Comparison of ENCODE assay signal across 8 cellular contexts in the genomic region with DNA sequence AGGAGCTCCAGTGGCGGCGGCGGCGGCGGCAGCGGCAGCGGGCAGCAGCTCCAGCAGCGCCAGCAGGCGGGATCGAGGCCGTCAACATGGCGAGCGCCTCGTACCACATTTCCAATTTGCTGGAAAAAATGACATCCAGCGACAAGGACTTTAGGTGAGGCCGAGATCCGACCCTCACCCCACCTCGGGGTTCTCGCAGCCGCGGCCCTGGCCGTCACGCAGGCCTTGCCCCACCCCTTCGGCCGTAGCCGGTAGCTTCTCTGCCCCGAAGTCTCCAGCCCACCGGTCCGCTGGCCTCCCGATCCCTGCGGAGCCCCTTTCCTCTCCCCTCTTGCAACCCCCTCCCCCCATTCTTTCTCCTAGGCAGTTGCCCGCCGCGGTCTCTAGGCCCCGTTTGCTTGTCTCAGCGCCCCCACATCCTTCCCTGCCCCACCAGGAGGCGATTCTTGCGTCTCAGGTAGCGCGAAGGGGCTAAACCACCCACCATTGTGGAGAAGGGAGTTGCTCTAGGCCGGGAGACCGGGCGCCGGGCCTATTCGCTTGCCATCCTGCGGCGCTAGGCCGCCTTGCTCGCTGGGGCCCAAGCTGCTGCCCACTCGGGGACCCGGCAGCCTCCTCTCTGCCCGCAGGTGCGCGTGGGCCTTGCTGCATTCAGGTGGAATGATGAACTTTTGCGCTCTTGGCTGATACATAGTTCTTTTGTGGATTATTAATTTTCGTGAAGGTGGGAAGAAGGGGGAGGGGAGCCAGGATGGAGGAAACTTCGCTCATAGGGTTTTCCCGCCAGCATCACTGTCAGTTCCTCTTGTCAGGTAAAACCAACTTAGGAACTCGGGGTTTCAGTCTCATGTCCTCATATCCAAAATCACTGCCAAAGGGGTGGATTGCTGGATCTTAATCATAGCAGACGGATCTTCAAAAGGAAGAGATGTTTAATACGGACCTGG. TPM values are rescaled to one million over a fixed set of nuclear protein-coding genes. Genes with fewer than 3 reads are reported as not detected.
DNase-seq lines count a peak whose midpoint lies in the region; ATAC-seq and TF ChIP-seq lines count a peak whose summit lies in the region.

No MANE protein-coding gene starts in this region.

- TF ChIP-seq CTCF in OCI-LY7 (conservative IDR thresholded peaks at IDR 0.05; ENCODE audit: low read length), result no peak; the same call in 1 of the 2 replicates
- no peak for TF ChIP-seq CTCF in foreskin keratinocyte (conservative IDR thresholded peaks at IDR 0.05)
- no peak for TF ChIP-seq CTCF in testis (IDR thresholded peaks at IDR 0.05)

- TF ChIP-seq POLR2A in testis (IDR thresholded peaks at IDR 0.05), result no peak

- BruUV-seq in OCI-LY7 (replicated peaks; lab: Mats Ljungman, UMichigan), result no TSS peak

- ATAC-seq in GM19043 (IDR thresholded peaks at IDR 0.05; ENCODE audit: low read depth, unreplicated experiment) (peak; percentile 0), HG03442 (IDR thresholded peaks at IDR 0.05; ENCODE audit: unreplicated experiment) (peak; percentile 5), foreskin keratinocyte (peak; percentile 1)

- intact Hi-C loops in OCI-LY7 (cut with micrococcal nuclease; ENCODE audit: unreplicated experiment), result loop anchor here (1.0 to 5.0 kb wide), 4 partner anchors 369 to 1138 kb away; a partner anchor contains a TSS
- intact Hi-C loops in activated T-helper 2 cell treated with anti-CD3 and anti-CD28 coated beads, Interferon-gamma antibody, Interleukin-2, Interleukin-4, amounts not matched to agents 10 μg/mL and 5 μg/mL and 100 μg/mL, durations not matched to agents 14 hours and 24 hours and 36 hours (cut with micrococcal nuclease), result loop anchor here (2.0 to 10.0 kb wide), 5 partner anchors 175 to 1539 kb away; a partner anchor contains a TSS
- intact Hi-C loops in testis (cut with DNase I; ENCODE audit: low total_unique reads), result no loop called here

- no peaks in the 10 kb centered on the region for H3K9me2 ChIP-seq in OCI-LY7 (ENCODE audit: insufficient read depth, low read length)

- H3K9me3 Mint-ChIP-seq in activated T-helper 2 cell treated with anti-CD3 and anti-CD28 coated beads, Interferon-gamma antibody, Interleukin-2, Interleukin-4, amounts not matched to agents 10 μg/mL and 5 μg/mL and 100 μg/mL, durations not matched to agents 14 hours and 24 hours and 36 hours, result no peaks in the 10 kb centered on the region

- peak overlapping the region; percentile 99 for H3K27ac Mint-ChIP-seq in activated T-helper 2 cell treated with anti-CD3 and anti-CD28 coated beads, Interferon-gamma antibody, Interleukin-2, Interleukin-4, amounts not matched to agents 10 μg/mL and 5 μg/mL and 100 μg/mL, durations not matched to agents 14 hours and 24 hours and 36 hours

- WGBS in testis, 2 donors, result 0% methylated on average over 38 to 61 of the region's 61 CpGs

- H2AFZ ChIP-seq in OCI-LY7 (ENCODE audit: low read length), result peak overlapping the region; percentile 43

- H3K27me3 ChIP-seq in BLaER1 treated with 17β-estradiol and CSF1 and Interleukin-3, amounts not matched to agents 10 nM and 100 nM, result no peaks in the 10 kb centered on the region
- no peaks in the 10 kb centered on the region for H3K27me3 ChIP-seq in foreskin keratinocyte
- no peaks in the 10 kb centered on the region for H3K27me3 ChIP-seq in testis

- H3K4me3 Mint-ChIP-seq in activated T-helper 2 cell treated with anti-CD3 and anti-CD28 coated beads, Interferon-gamma antibody, Interleukin-2, Interleukin-4, amounts not matched to agents 10 μg/mL and 5 μg/mL and 100 μg/mL, durations not matched to agents 14 hours and 24 hours and 36 hours (ENCODE audit: low read depth), result peak overlapping the region; percentile 89

- POLR2A ChIA-PET in OCI-LY7 (lab: Charles Lee), result interaction anchor here (0.6 to 3.1 kb wide), 11 partner anchors 9 to 955 kb away, joined by 3 to 15 read pairs (median 3); no protein-coding TSS in a partner anchor

- H3K4me1 ChIP-seq in BLaER1 treated with 17β-estradiol and CSF1 and Interleukin-3, amounts not matched to agents 10 nM and 100 nM, result peaks cover 18 to 49% (median 29%) of the 10 kb centered on the region in 10 experiments
- H3K4me1 ChIP-seq in OCI-LY7 (ENCODE audit: insufficient read depth, low read length, poor library complexity, severe bottlenecking) (peaks cover 39% of the 10 kb centered on the region), foreskin keratinocyte (peaks cover 21% of the 10 kb centered on the region), testis (peaks cover 17% of the 10 kb centered on the region)

- peaks cover 0 to 26% (median 23%) of the 10 kb centered on the region in 11 experiments; a peak in 16 of 22 replicates for H3K36me3 ChIP-seq in BLaER1 treated with 17β-estradiol and CSF1 and Interleukin-3, amounts not matched to agents 10 nM and 100 nM
- H3K36me3 ChIP-seq in OCI-LY7 (ENCODE audit: insufficient read depth, low read length) (peaks cover 44% of the 10 kb centered on the region), testis (ENCODE audit: low read depth, missing control alignments) (no peaks in the 10 kb centered on the region)

- peak overlapping the region; percentile 90 to 98 (median 95) for H3K27ac ChIP-seq in BLaER1 treated with 17β-estradiol and CSF1 and Interleukin-3, amounts not matched to agents 10 nM and 100 nM
- H3K27ac ChIP-seq in OCI-LY7 (ENCODE audit: low read depth, low read length, poor library complexity, severe bottlenecking) (peak overlapping the region; percentile 87), foreskin keratinocyte (peak overlapping the region; percentile 89), testis (peak overlapping the region; percentile 97 to 100)

- peaks cover 54% of the 10 kb centered on the region for H3K79me2 ChIP-seq in OCI-LY7 (ENCODE audit: insufficient read depth, low read depth, low read length)

- H4K20me1 ChIP-seq in BLaER1 treated with 17β-estradiol and CSF1 and Interleukin-3, amounts not matched to agents 10 nM and 100 nM, result peaks cover 24 to 53% (median 51%) of the 10 kb centered on the region in 11 experiments; a peak in 20 of 22 replicates
- H4K20me1 ChIP-seq in OCI-LY7 (ENCODE audit: insufficient read depth, low read length), result peaks cover 41% of the 10 kb centered on the region

- peak overlapping the region; percentile 89 to 96 (median 96) for H3K9ac ChIP-seq in BLaER1 treated with 17β-estradiol and CSF1 and Interleukin-3, amounts not matched to agents 10 nM and 100 nM

- DNase-seq in OCI-LY7 (ENCODE audit: low spot score) (peak; percentile 74), foreskin keratinocyte (peak; percentile 22 to 44), occipital lobe (lab: John Stamatoyannopoulos, UW) (peak; percentile 21), testis (peak; percentile 63)
- peak; percentile 47 for DNase-seq in activated T-helper 2 cell treated with anti-CD3 and anti-CD28 coated beads, Interferon-gamma antibody, Interleukin-2, Interleukin-4, amounts not matched to agents 10 μg/mL and 5 μg/mL and 100 μg/mL, durations not matched to agents 14 hours and 24 hours and 36 hours (ENCODE audit: low spot score)

- peaks cover 39% of the 10 kb centered on the region for H3K4me1 Mint-ChIP-seq in activated T-helper 2 cell treated with anti-CD3 and anti-CD28 coated beads, Interferon-gamma antibody, Interleukin-2, Interleukin-4, amounts not matched to agents 10 μg/mL and 5 μg/mL and 100 μg/mL, durations not matched to agents 14 hours and 24 hours and 36 hours (ENCODE audit: low read depth)

- H3K4me3 ChIP-seq in BLaER1 treated with 17β-estradiol and CSF1 and Interleukin-3, amounts not matched to agents 10 nM and 100 nM, result peak overlapping the region; percentile 82 to 98 (median 93)
- peak overlapping the region; percentile 93 for H3K4me3 ChIP-seq in OCI-LY7 (ENCODE audit: low read depth, low read length, poor library complexity, severe bottlenecking)
- H3K4me3 ChIP-seq in testis, result peak overlapping the region; percentile 86 to 90

- H3K4me2 ChIP-seq in BLaER1 treated with 17β-estradiol and CSF1 and Interleukin-3, amounts not matched to agents 10 nM and 100 nM, result peak overlapping the region; percentile 79 to 93 (median 85)
- peak overlapping the region; percentile 93 for H3K4me2 ChIP-seq in OCI-LY7 (ENCODE audit: low read length)

- CTCF ChIA-PET in OCI-LY7 (lab: Charles Lee; ENCODE audit: unreplicated experiment), result interaction anchor here (0.6 to 0.9 kb wide), 2 partner anchors 17 to 518 kb away, joined by 3 to 4 read pairs; no protein-coding TSS in a partner anchor

- peaks cover 0 to 9% (median 0%) of the 10 kb centered on the region in 11 experiments; a peak in 1 of 22 replicates for H3K9me3 ChIP-seq in BLaER1 treated with 17β-estradiol and CSF1 and Interleukin-3, amounts not matched to agents 10 nM and 100 nM (replicated peaks in 1 of 11)
- H3K9me3 ChIP-seq in OCI-LY7 (ENCODE audit: low read length), result no peaks in the 10 kb centered on the region
- H3K9me3 ChIP-seq in testis, result no peaks in the 10 kb centered on the region

- H3K36me3 Mint-ChIP-seq in activated T-helper 2 cell treated with anti-CD3 and anti-CD28 coated beads, Interferon-gamma antibody, Interleukin-2, Interleukin-4, amounts not matched to agents 10 μg/mL and 5 μg/mL and 100 μg/mL, durations not matched to agents 14 hours and 24 hours and 36 hours (ENCODE audit: low read depth), result peaks cover 24% of the 10 kb centered on the region

- no peaks in the 10 kb centered on the region for H3K27me3 Mint-ChIP-seq in activated T-helper 2 cell treated with anti-CD3 and anti-CD28 coated beads, Interferon-gamma antibody, Interleukin-2, Interleukin-4, amounts not matched to agents 10 μg/mL and 5 μg/mL and 100 μg/mL, durations not matched to agents 14 hours and 24 hours and 36 hours (ENCODE audit: low read depth)

RNA-seq across cellular contexts. Expression of a gene that starts 0.7 kb away (rescaled TPM):
- total RNA-seq in OCI-LY7 (2014; rRNA removed; shearing (Covaris generic)), result 104 and 109 TPM in 2 replicates
- total RNA-seq in OCI-LY7 (2022) (207 and 215 TPM in 2 replicates), foreskin keratinocyte (126 and 129 TPM in 2 replicates), occipital lobe (355 TPM), testis (100 to 1,000 TPM; 125 to 131 TPM)
- 197 and 198 TPM in 2 replicates for total RNA-seq in activated T-helper 2 cell treated with anti-CD3 and anti-CD28 coated beads, Interferon-gamma antibody, Interleukin-2, Interleukin-4, amounts not matched to agents 10 μg/mL and 5 μg/mL and 100 μg/mL, durations not matched to agents 14 hours and 24 hours and 36 hours
- polyA plus RNA-seq in foreskin keratinocyte (28.3 and 34.9 TPM in 2 replicates), testis (ENCODE audit: insufficient read depth, low read depth, low replicate concordance) (88.4 TPM)

Comparison
In these comparisons a context has a peak if more than half of its experiments do, and no peak if none do; other contexts are left out.
1. Peak in every context shown above with its lines: DNase-seq, ATAC-seq, H3K4me3 ChIP-seq and H3K27ac ChIP-seq.
2. DNase-seq: peak in every context shown above with its lines; median percentile 74 in OCI-LY7; 63 in testis; 47 in activated T-helper 2 cell treated with anti-CD3 and anti-CD28 coated beads, Interferon-gamma antibody, Interleukin-2, Interleukin-4, amounts not matched to agents 10 μg/mL and 5 μg/mL and 100 μg/mL, durations not matched to agents 14 hours and 24 hours and 36 hours; 33 in foreskin keratinocyte; 21 in occipital lobe.